ENCODE assay signal across 27 cellular contexts in genomic region chr10:101660268-101660667, GRCh38.
"Had no signal": no experiment of that assay in that cellular context is flagged by ENCODE, and none has a peak within 500 bp of the region (broad histone marks: within the 10 kb centered on the region; RNA-seq: fewer than 3 reads in every experiment).

No MANE protein-coding gene starts in this region.

- H3K9me3 ChIP-seq: heart right ventricle, pancreas, prostate gland, stomach, suprapubic skin, tibial artery had no signal

- H3K27me3 Mint-ChIP-seq: activated CD8-positive, alpha-beta T cell treated with anti-CD3 and anti-CD28 coated beads for 36 hours; activated T-helper 17 cell treated with anti-CD3 and anti-CD28 coated beads, Interleukin-2, amount 50 U/mL, for 72 hours; naive B cell; stimulated activated memory B cell treated with anti-CD40 and anti-IgM and Interleukin-4, amounts not matched to agents 10 μg/mL and 1 μg/mL and 100 μg/mL, for 72 hours had no signal

- ATAC-seq: activated CD8-positive, alpha-beta T cell treated with anti-CD3 and anti-CD28 coated beads for 36 hours; activated T-cell treated with anti-CD3 and anti-CD28 coated beads, Interleukin-2, amount 50 U/mL, for 4 hours; activated T-helper 17 cell treated with anti-CD3 and anti-CD28 coated beads, Interleukin-2, amount 50 U/mL, for 72 hours; esophagus mucosa; heart right ventricle; left cardiac atrium; pancreas; stimulated activated memory B cell treated with anti-CD40 and anti-IgM and Interleukin-4, amounts not matched to agents 10 μg/mL and 1 μg/mL and 100 μg/mL, for 72 hours had no signal

- H3K4me1 Mint-ChIP-seq: mesothelial cell of epicardium; stimulated activated memory B cell treated with anti-CD40 and anti-IgM and Interleukin-4, amounts not matched to agents 10 μg/mL and 1 μg/mL and 100 μg/mL, for 72 hours had no signal

- H3K36me3 ChIP-seq: prostate gland had no signal

- H3K9me3 Mint-ChIP-seq: activated CD8-positive, alpha-beta T cell treated with anti-CD3 and anti-CD28 coated beads for 36 hours; activated T-cell treated with anti-CD3 and anti-CD28 coated beads, Interleukin-2, amount 50 U/mL, for 4 hours; activated T-helper 17 cell treated with anti-CD3 and anti-CD28 coated beads, Interleukin-2, amount 50 U/mL, for 72 hours; mesothelial cell of epicardium; naive B cell; stimulated activated memory B cell treated with anti-CD40 and anti-IgM and Interleukin-4, amounts not matched to agents 10 μg/mL and 1 μg/mL and 100 μg/mL, for 72 hours had no signal

- H3K27ac Mint-ChIP-seq: activated CD8-positive, alpha-beta T cell treated with anti-CD3 and anti-CD28 coated beads for 36 hours; activated T-helper 17 cell treated with anti-CD3 and anti-CD28 coated beads, Interleukin-2, amount 50 U/mL, for 72 hours; mesothelial cell of epicardium; stimulated activated memory B cell treated with anti-CD40 and anti-IgM and Interleukin-4, amounts not matched to agents 10 μg/mL and 1 μg/mL and 100 μg/mL, for 72 hours had no signal

- H3K4me2 ChIP-seq: smooth muscle cell had no signal

- H3K4me3 ChIP-seq: heart right ventricle, pancreas, prostate gland, smooth muscle cell, stomach, suprapubic skin, tibial artery had no signal

- H3K27ac ChIP-seq: heart right ventricle, pancreas, prostate gland, stomach, suprapubic skin, tibial artery had no signal

- DNase-seq: activated CD4-positive, alpha-beta T cell treated with anti-CD3 and anti-CD28 coated beads, Interleukin-2, amount 50 U/mL, for 1 hour; activated CD8-positive, alpha-beta T cell treated with anti-CD3 and anti-CD28 coated beads for 36 hours; activated gamma-delta T cell treated with Interleukin-2 at 50 U/mL for 16 hours; activated naive CD4-positive, alpha-beta T cell treated with anti-CD3 and anti-CD28 coated beads, Interleukin-2, amount 50 U/mL, for 16 hours; activated T-cell treated with anti-CD3 and anti-CD28 coated beads, Interleukin-2, amount 50 U/mL, for 4 hours; amniotic stem cell; central memory CD4-positive, alpha-beta T cell; foreskin fibroblast; heart right ventricle; left cardiac atrium; naive B cell; pancreas; stimulated activated CD4-positive, alpha-beta T cell treated with anti-CD3 and anti-CD28 coated beads, Interleukin-1b, Interleukin-23, amount 100 ng/mL, for 48 hours; stimulated activated CD4-positive, alpha-beta T cell treated with anti-CD3 and anti-CD28 coated beads, Interleukin-4, amount 100 ng/mL, for 4 hours; stimulated activated CD8-positive, alpha-beta memory T cell treated with anti-CD3 and anti-CD28 coated beads, Interleukin-4, amount 100 ng/mL, for 48 hours; stomach; T-helper 2 cell; tibial artery had no signal

- H3K4me1 ChIP-seq: pancreas, prostate gland, stomach, suprapubic skin, tibial artery had no signal

- H3K27me3 ChIP-seq: heart right ventricle, pancreas, stomach, suprapubic skin, tibial artery had no signal

- FAIRE-seq: astrocyte, keratinocyte, pancreas had no signal

- H3K4me3 Mint-ChIP-seq: activated CD8-positive, alpha-beta T cell treated with anti-CD3 and anti-CD28 coated beads for 36 hours; activated T-cell treated with anti-CD3 and anti-CD28 coated beads, Interleukin-2, amount 50 U/mL, for 4 hours; activated T-helper 17 cell treated with anti-CD3 and anti-CD28 coated beads, Interleukin-2, amount 50 U/mL, for 72 hours; mesothelial cell of epicardium; stimulated activated memory B cell treated with anti-CD40 and anti-IgM and Interleukin-4, amounts not matched to agents 10 μg/mL and 1 μg/mL and 100 μg/mL, for 72 hours had no signal
